18 cellular contexts compared by ENCODE assay signal in the genomic region with DNA sequence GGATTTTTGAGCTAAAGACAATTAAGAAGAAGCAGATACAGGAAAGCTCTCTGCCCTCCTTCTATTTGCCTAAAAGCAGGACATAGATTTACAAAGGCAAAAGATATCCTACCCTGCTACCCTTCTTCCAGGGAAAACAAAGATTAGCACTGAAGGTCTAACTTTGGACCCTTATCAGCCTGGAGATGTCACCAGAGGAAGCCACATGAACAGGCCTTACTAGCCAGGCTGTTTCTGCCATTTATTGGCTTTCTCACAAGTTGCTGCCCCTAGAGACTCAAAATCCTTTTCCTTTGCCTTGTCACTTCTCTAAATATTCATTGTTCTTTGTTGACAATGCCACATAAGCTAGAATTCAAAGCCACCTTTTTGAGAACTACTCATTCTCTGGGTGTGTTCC.
"Had no signal": no experiment of that assay in that cellular context is flagged by ENCODE, and none has a peak within 500 bp of the region (broad histone marks: within the 10 kb centered on the region; RNA-seq: fewer than 3 reads in every experiment).

No MANE protein-coding gene starts in this region.

- H3K27ac ChIP-seq: foreskin keratinocyte, left lung, tibial nerve had no signal

- H3K9me3 ChIP-seq: left lung, tibial nerve had no signal

- H3K4me3 ChIP-seq: left lung, tibial nerve had no signal

- DNase-seq: activated B cell treated with CpG ODN at 0.5 μM for 24 hours; activated CD4-positive, alpha-beta memory T cell treated with anti-CD3 and anti-CD28 coated beads for 36 hours; activated CD4-positive, alpha-beta T cell treated with anti-CD3 and anti-CD28 coated beads for 4 hours; activated gamma-delta T cell treated with Interleukin-2 at 50 U/mL for 16 hours; activated naive CD8-positive, alpha-beta T cell treated with anti-CD3 and anti-CD28 coated beads for 36 hours; activated T-cell treated with anti-CD3 and anti-CD28 coated beads for 4 hours; amniotic stem cell; dermis blood vessel endothelial cell; glutamatergic neuron; kidney; left lung; occipital lobe; posterior cingulate gyrus; stimulated activated CD8-positive, alpha-beta memory T cell treated with anti-CD3 and anti-CD28 coated beads, Interleukin-4, amount 100 ng/mL, for 48 hours; stimulated activated naive CD4-positive, alpha-beta T cell; T-helper 2 cell had no signal

- H3K36me3 ChIP-seq: left lung, tibial nerve had no signal

- H3K27me3 ChIP-seq: foreskin keratinocyte, left lung, tibial nerve had no signal

- H3K4me1 ChIP-seq: foreskin keratinocyte, left lung, tibial nerve had no signal

- ATAC-seq: left lung had no signal
